In the genomic region with DNA sequence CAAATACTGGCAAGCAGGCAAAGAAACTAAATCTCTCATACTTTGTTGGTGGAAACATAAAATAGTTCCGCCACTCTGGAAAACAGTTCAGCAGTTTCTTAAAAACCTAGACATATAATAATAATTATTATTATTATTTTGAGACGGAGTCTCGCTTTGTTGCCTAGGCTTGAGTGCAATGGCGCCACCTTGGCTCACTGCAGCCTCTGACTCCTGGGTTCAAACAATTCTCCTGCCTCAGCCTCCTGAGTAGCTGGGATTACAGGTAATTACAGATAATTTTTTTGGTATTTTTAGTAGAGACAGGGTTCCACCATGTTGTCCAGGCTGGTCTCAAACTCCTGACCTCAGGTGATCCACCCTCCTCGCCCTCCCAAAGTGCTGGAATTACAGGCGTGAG, we compare ENCODE assay signal across 1 cellular context.
A peak's percentile ranks its signal among the peaks of the same experiment; 100 is the strongest.
TF ChIP-seq lines count a peak whose summit lies in the region.

No MANE protein-coding gene starts in this region.

TF ChIP-seq in HepG2, 621 proteins besides CTCF, POLR2A, EP300 and RAD21:
- TF ChIP-seq, protein P1, sequence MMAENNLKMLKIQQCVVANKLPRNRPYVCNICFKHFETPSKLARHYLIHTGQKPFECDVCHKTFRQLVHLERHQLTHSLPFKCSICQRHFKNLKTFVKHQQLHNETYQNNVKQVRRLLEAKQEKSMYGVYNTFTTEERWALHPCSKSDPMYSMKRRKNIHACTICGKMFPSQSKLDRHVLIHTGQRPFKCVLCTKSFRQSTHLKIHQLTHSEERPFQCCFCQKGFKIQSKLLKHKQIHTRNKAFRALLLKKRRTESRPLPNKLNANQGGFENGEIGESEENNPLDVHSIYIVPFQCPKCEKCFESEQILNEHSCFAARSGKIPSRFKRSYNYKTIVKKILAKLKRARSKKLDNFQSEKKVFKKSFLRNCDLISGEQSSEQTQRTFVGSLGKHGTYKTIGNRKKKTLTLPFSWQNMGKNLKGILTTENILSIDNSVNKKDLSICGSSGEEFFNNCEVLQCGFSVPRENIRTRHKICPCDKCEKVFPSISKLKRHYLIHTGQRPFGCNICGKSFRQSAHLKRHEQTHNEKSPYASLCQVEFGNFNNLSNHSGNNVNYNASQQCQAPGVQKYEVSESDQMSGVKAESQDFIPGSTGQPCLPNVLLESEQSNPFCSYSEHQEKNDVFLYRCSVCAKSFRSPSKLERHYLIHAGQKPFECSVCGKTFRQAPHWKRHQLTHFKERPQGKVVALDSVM (CRISPR knock-in tag; IDR thresholded peaks at IDR 0.05): 0 out of 2 replicates have a peak, but pooled peaks have one; percentile 39
- TF ChIP-seq STAG1 (CRISPR knock-in tag; IDR thresholded peaks at IDR 0.05): 0 out of 2 replicates have a peak, but pooled peaks have one; percentile 5
